1 cellular context compared by ENCODE assay signal in the genomic region with DNA sequence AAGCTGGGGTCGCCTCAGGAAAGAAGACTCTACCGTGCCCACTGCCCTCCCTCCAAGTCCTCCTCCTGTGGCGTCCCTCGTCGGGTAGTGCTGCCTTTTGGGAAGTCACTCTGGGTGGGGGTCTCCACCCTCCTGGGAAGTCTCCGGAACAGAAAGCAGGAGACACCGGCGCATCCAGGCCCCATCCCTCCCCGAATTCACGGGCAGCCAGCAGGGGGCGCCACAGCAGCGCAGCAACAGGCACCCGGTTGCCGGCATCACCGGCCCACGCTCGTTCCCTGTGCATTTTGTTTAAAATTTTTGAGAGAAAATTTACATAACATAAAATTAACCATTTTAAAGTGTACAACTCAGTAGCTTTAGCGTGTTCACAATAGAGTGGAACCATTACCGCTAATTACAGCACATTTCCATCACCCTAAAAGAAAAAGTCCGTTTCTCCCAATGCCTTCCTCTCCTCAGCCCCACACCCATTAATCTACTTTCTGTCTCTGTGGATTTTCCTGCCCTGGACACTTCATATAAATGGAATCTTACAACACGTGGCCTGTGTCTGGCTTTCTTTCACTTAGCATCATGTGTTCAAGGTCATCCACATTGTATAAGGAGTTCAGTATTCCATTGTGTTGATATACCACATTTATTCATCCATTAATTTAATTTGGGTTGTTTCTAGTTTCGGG.
TF ChIP-seq lines count a peak whose summit lies in the region.

No MANE protein-coding gene starts in this region.

TF ChIP-seq in GM23338, 12 proteins besides CTCF, POLR2A, EP300 and RAD21 (continued from another document):
- TF ChIP-seq, protein P1, sequence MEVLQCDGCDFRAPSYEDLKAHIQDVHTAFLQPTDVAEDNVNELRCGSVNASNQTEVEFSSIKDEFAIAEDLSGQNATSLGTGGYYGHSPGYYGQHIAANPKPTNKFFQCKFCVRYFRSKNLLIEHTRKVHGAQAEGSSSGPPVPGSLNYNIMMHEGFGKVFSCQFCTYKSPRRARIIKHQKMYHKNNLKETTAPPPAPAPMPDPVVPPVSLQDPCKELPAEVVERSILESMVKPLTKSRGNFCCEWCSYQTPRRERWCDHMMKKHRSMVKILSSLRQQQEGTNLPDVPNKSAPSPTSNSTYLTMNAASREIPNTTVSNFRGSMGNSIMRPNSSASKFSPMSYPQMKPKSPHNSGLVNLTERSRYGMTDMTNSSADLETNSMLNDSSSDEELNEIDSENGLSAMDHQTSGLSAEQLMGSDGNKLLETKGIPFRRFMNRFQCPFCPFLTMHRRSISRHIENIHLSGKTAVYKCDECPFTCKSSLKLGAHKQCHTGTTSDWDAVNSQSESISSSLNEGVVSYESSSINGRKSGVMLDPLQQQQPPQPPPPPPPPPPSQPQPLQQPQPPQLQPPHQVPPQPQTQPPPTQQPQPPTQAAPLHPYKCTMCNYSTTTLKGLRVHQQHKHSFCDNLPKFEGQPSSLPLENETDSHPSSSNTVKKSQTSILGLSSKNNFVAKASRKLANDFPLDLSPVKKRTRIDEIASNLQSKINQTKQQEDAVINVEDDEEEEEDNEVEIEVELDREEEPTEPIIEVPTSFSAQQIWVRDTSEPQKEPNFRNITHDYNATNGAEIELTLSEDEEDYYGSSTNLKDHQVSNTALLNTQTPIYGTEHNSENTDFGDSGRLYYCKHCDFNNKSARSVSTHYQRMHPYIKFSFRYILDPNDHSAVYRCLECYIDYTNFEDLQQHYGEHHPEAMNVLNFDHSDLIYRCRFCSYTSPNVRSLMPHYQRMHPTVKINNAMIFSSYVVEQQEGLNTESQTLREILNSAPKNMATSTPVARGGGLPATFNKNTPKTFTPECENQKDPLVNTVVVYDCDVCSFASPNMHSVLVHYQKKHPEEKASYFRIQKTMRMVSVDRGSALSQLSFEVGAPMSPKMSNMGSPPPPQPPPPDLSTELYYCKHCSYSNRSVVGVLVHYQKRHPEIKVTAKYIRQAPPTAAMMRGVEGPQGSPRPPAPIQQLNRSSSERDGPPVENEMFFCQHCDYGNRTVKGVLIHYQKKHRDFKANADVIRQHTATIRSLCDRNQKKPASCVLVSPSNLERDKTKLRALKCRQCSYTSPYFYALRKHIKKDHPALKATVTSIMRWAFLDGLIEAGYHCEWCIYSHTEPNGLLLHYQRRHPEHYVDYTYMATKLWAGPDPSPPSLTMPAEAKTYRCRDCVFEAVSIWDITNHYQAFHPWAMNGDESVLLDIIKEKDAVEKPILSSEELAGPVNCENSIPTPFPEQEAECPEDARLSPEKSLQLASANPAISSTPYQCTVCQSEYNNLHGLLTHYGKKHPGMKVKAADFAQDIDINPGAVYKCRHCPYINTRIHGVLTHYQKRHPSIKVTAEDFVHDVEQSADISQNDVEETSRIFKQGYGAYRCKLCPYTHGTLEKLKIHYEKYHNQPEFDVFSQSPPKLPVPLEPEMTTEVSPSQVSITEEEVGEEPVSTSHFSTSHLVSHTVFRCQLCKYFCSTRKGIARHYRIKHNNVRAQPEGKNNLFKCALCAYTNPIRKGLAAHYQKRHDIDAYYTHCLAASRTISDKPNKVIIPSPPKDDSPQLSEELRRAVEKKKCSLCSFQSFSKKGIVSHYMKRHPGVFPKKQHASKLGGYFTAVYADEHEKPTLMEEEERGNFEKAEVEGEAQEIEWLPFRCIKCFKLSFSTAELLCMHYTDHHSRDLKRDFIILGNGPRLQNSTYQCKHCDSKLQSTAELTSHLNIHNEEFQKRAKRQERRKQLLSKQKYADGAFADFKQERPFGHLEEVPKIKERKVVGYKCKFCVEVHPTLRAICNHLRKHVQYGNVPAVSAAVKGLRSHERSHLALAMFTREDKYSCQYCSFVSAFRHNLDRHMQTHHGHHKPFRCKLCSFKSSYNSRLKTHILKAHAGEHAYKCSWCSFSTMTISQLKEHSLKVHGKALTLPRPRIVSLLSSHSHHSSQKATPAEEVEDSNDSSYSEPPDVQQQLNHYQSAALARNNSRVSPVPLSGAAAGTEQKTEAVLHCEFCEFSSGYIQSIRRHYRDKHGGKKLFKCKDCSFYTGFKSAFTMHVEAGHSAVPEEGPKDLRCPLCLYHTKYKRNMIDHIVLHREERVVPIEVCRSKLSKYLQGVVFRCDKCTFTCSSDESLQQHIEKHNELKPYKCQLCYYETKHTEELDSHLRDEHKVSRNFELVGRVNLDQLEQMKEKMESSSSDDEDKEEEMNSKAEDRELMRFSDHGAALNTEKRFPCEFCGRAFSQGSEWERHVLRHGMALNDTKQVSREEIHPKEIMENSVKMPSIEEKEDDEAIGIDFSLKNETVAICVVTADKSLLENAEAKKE (CRISPR knock-in tag; IDR thresholded peaks at IDR 0.05), result no peak
- no peak for TF ChIP-seq JUNB (IDR thresholded peaks at IDR 0.05; ENCODE audit: unreplicated experiment)
- no peak for TF ChIP-seq EZH2 (IDR thresholded peaks at IDR 0.05; ENCODE audit: low read depth, unreplicated experiment)
- TF ChIP-seq CREB1 (CRISPR knock-in tag; IDR thresholded peaks at IDR 0.05; ENCODE audit: low read depth), result no peak
- no peak for TF ChIP-seq ZNF331 (CRISPR knock-in tag; IDR thresholded peaks at IDR 0.05; ENCODE audit: low read depth)
- TF ChIP-seq POLR2AphosphoS5 (IDR thresholded peaks at IDR 0.05; ENCODE audit: low read depth), result no peak
- TF ChIP-seq, protein P2, sequence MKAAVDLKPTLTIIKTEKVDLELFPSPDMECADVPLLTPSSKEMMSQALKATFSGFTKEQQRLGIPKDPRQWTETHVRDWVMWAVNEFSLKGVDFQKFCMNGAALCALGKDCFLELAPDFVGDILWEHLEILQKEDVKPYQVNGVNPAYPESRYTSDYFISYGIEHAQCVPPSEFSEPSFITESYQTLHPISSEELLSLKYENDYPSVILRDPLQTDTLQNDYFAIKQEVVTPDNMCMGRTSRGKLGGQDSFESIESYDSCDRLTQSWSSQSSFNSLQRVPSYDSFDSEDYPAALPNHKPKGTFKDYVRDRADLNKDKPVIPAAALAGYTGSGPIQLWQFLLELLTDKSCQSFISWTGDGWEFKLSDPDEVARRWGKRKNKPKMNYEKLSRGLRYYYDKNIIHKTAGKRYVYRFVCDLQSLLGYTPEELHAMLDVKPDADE (IDR thresholded peaks at IDR 0.05), result no peak
